ENCODE assay signal across 8 cellular contexts in genomic region chr1:171841931-171842723, GRCh38. TPM values are rescaled to one million over a fixed set of nuclear protein-coding genes. Genes with fewer than 3 reads are reported as not detected.
DNase-seq lines count a peak whose midpoint lies in the region; ATAC-seq, FAIRE-seq and TF ChIP-seq lines count a peak whose summit lies in the region.

No MANE protein-coding gene starts in this region.

- no peak for ATAC-seq in HG02870 (IDR thresholded peaks at IDR 0.05; ENCODE audit: unreplicated experiment)

- H3K79me2 ChIP-seq in PC-9 (ENCODE audit: low read depth) = no peaks in the 10 kb centered on the region
- no peaks in the 10 kb centered on the region for H3K79me2 ChIP-seq in keratinocyte (ENCODE audit: control insufficient read depth, insufficient read depth, low read length)

- CTCF ChIA-PET in PC-9 (lab: Charles Lee) = interaction anchor here (0.6 to 0.7 kb wide), 2 partner anchors 27 to 40 kb away, joined by 3 to 4 read pairs; no protein-coding TSS in a partner anchor

- H3K9ac ChIP-seq in keratinocyte (ENCODE audit: control insufficient read depth, extremely low read depth, insufficient read depth, low read length) = peak overlapping the region; percentile 70

- H2AFZ ChIP-seq in PC-9 = no peak overlapping the region; the same call in 1 of the 2 replicates
- H2AFZ ChIP-seq in keratinocyte (ENCODE audit: control insufficient read depth, low read length) = peak overlapping the region; percentile 96

- H3K9me1 ChIP-seq in keratinocyte (ENCODE audit: control insufficient read depth, extremely low read depth, insufficient read depth, low read length) = no peaks in the 10 kb centered on the region

- FAIRE-seq in keratinocyte (lab: Jason Lieb, UNC) = no peak

- H3K4me3 ChIP-seq in PC-9 (peak overlapping the region; percentile 55; the same call in 1 of the 2 replicates), cardiac fibroblast (replicated peaks in 1 of 2; ENCODE audit: low read depth in 2 of 2, low read length in 2 of 2) (peak overlapping the region; percentile 63 to 64), keratinocyte (ENCODE audit: control insufficient read depth in 2 of 3, extremely low read depth in 1 of 3, insufficient read depth in 2 of 3, low read depth in 1 of 3, low read length in 3 of 3) (peak overlapping the region; percentile 68 to 78 (median 74))

- H3K9me3 ChIP-seq in PC-9 (ENCODE audit: insufficient read depth, low read depth) (no peaks in the 10 kb centered on the region; the same call in 1 of the 2 replicates), keratinocyte (ENCODE audit: control insufficient read depth, low read depth, low read length) (no peaks in the 10 kb centered on the region)

- H3K27me3 ChIP-seq in PC-9 (ENCODE audit: insufficient read depth, low read depth) (peaks cover 5% of the 10 kb centered on the region; the same call in 1 of the 2 replicates), keratinocyte (ENCODE audit: control insufficient read depth, extremely low read depth, insufficient read depth, low read length) (no peaks in the 10 kb centered on the region)

- dilution Hi-C loops in keratinocyte (cut with MboI; ENCODE audit: extremely low pct_ligation_motif_present, low sequenced_read_pairs) = no loop called here

- H3F3A ChIP-seq in PC-9 (ENCODE audit: insufficient read depth, low read depth) = no peaks in the 10 kb centered on the region

- H4K20me1 ChIP-seq in PC-9 (ENCODE audit: insufficient read depth) (no peaks in the 10 kb centered on the region), keratinocyte (ENCODE audit: control insufficient read depth, extremely low read depth, insufficient read depth, low read length) (no peaks in the 10 kb centered on the region)

- H3K36me3 ChIP-seq in PC-9 (ENCODE audit: low read depth) = no peaks in the 10 kb centered on the region
- no peaks in the 10 kb centered on the region for H3K36me3 ChIP-seq in keratinocyte (ENCODE audit: control insufficient read depth in 2 of 2, extremely low read depth in 1 of 2, insufficient read depth in 2 of 2, low read length in 2 of 2)

- intact Hi-C loops in PC-9 (cut with micrococcal nuclease; ENCODE audit: unreplicated experiment) = no loop called here

- POLR2A ChIA-PET in PC-9 (lab: Charles Lee; ENCODE audit: unreplicated experiment) = interaction anchor here (0.7 kb wide), 1 partner anchor 119 kb away, joined by 3 read pairs; no protein-coding TSS in a partner anchor

- DNase-seq in NCI-H748 (lab: John Stamatoyannopoulos, UW; ENCODE audit: unreplicated experiment) (peak; percentile 4), NCI-H748 treated with DMSO at 0.1 percent for 48 hours (lab: John Stamatoyannopoulos, UW) (no peak), PC-9 (no peak), cardiac fibroblast (ENCODE audit: low read depth in 2 of 2) (peak in 1 of 2 donors; percentile 3), keratinocyte (ENCODE audit: low read depth, low spot score) (no peak), DMS153 treated with DMSO at 0.1 percent for 48 hours (lab: John Stamatoyannopoulos, UW; ENCODE audit: unreplicated experiment) (no peak)
- peak; percentile 8 for DNase-seq in stimulated activated CD4-positive, alpha-beta T cell treated with anti-CD3 and anti-CD28 coated beads, Interleukin-4, amount 100 ng/mL, for 1 hour

- H3K4me1 ChIP-seq in PC-9 (replicated peaks; ENCODE audit: insufficient read depth) = no peaks in the 10 kb centered on the region
- H3K4me1 ChIP-seq in keratinocyte (ENCODE audit: control insufficient read depth, extremely low read depth, insufficient read depth, low read length) = no peaks in the 10 kb centered on the region

- H3K9me2 ChIP-seq in PC-9 (ENCODE audit: insufficient read depth) = no peaks in the 10 kb centered on the region

- no TSS peak for BruUV-seq in PC-9 (replicated peaks; lab: Mats Ljungman, UMichigan)

- H3K27ac ChIP-seq in PC-9 (no peak overlapping the region), keratinocyte (ENCODE audit: control insufficient read depth, insufficient read depth, low read length) (no peak overlapping the region)

- H3K4me2 ChIP-seq in PC-9 = peak overlapping the region; percentile 78
- peak overlapping the region; percentile 80 for H3K4me2 ChIP-seq in keratinocyte (ENCODE audit: control insufficient read depth, extremely low read depth, insufficient read depth, low read depth, low read length)

- no peak for TF ChIP-seq CTCF in PC-9 (conservative IDR thresholded peaks at IDR 0.05)
- TF ChIP-seq CTCF in cardiac fibroblast (IDR thresholded peaks at IDR 0.05; ENCODE audit: low read depth, low read length) = no peak
- no peak for TF ChIP-seq CTCF in keratinocyte (optimal IDR thresholded peaks at IDR 0.05 in 1 of 3, IDR thresholded peaks at IDR 0.05 in 1 of 3, conservative IDR thresholded peaks at IDR 0.05 in 1 of 3; ENCODE audit: extremely low read depth in 1 of 3, insufficient read depth in 2 of 3, low read length in 3 of 3)

RNA-seq across cellular contexts. Expression of gene DNM3, which starts 0.8 kb away (rescaled TPM):
- 0.78 and 1.7 TPM in 2 replicates for total RNA-seq in PC-9 (2021)
- polyA plus RNA-seq in keratinocyte = 1.6 to 2.0 TPM (median 1.9 TPM) in 3 replicates
- 0.42 TPM for polyA plus RNA-seq in keratinocyte (2011; ENCODE audit: low read depth)
- 1.8 TPM in 2 replicates for polyA plus RNA-seq in keratinocyte (2011; cell fraction: cytosol; rRNA removed)
- 3.1 and 4.1 TPM in 2 replicates for polyA plus RNA-seq in keratinocyte (2011; cell fraction: nucleus; rRNA removed)
- 1.2 and 1.8 TPM in 2 replicates for polyA plus RNA-seq in keratinocyte (2012; ENCODE audit: low replicate concordance)
- 2.1 to 4.1 TPM (median 2.5 TPM) in 3 replicates for polyA minus RNA-seq in keratinocyte
- polyA minus RNA-seq in keratinocyte (2011; cell fraction: cytosol; rRNA and poly(A)+ RNA removed) = 2.5 TPM
- polyA minus RNA-seq in keratinocyte (2011; cell fraction: nucleus; rRNA and poly(A)+ RNA removed) = 3.7 and 8.0 TPM in 2 replicates

Comparison
In these comparisons a context has a peak if more than half of its experiments do, and no peak if none do; other contexts are left out.
1. DNase-seq: peak in NCI-H748 (single experiment) and stimulated activated CD4-positive, alpha-beta T cell treated with anti-CD3 and anti-CD28 coated beads, Interleukin-4, amount 100 ng/mL, for 1 hour (single experiment); none in NCI-H748 treated with DMSO at 0.1 percent for 48 hours (single experiment), PC-9 (0 of 2), keratinocyte (single experiment) and DMS153 treated with DMSO at 0.1 percent for 48 hours (single experiment).
2. Peak in every context shown above with its lines, with median percentiles within 50 percentile points of each other: H3K4me3 ChIP-seq.